Comparison of ENCODE assay signal across 1 cellular context in genomic region chr1:204102029-204102611, GRCh38.
TF ChIP-seq lines count a peak whose summit lies in the region.

No MANE protein-coding gene starts in this region.

TF ChIP-seq in HepG2, 621 proteins besides CTCF, POLR2A, EP300 and RAD21 (continued from another document and continues in another):
- TF ChIP-seq ZNF784 (CRISPR knock-in tag; IDR thresholded peaks at IDR 0.05; ENCODE audit: borderline replicate concordance) (no peak), RORA (CRISPR knock-in tag; IDR thresholded peaks at IDR 0.05) (no peak), KDM5A (IDR thresholded peaks at IDR 0.05; ENCODE audit: borderline replicate concordance, low read length) (no peak), KMT2B (CRISPR knock-in tag; IDR thresholded peaks at IDR 0.05) (no peak), SATB2 (CRISPR knock-in tag; IDR thresholded peaks at IDR 0.05) (0 out of 2 replicates have a peak, but pooled peaks have one; percentile 33), GTF2F1 (IDR thresholded peaks at IDR 0.05; ENCODE audit: low read length) (no peak), HMGXB4 (CRISPR knock-in tag; IDR thresholded peaks at IDR 0.05; ENCODE audit: borderline replicate concordance in 1 of 2, low read depth in 1 of 2) (0 out of 4 replicates have a peak, but pooled peaks of 1 of the 2 experiments have one; percentile 73), HMG20B (CRISPR knock-in tag; conservative IDR thresholded peaks at IDR 0.05) (0 out of 2 replicates have a peak, but pooled peaks have one; percentile 45), TSC22D2 (CRISPR knock-in tag; IDR thresholded peaks at IDR 0.05; ENCODE audit: borderline replicate concordance) (no peak), ZNF639 (CRISPR knock-in tag; conservative IDR thresholded peaks at IDR 0.05) (no peak), ZNF710 (CRISPR knock-in tag; IDR thresholded peaks at IDR 0.05; ENCODE audit: borderline replicate concordance) (peak; percentile 77; the same call in 1 of the 2 replicates), ZNF773 (CRISPR knock-in tag; IDR thresholded peaks at IDR 0.05; ENCODE audit: borderline replicate concordance) (no peak), FOSL1 (CRISPR knock-in tag; IDR thresholded peaks at IDR 0.05; ENCODE audit: borderline replicate concordance) (no peak), PAXIP1 (CRISPR knock-in tag; conservative IDR thresholded peaks at IDR 0.05) (peak; percentile 79), PAX8 (CRISPR knock-in tag; IDR thresholded peaks at IDR 0.05; ENCODE audit: borderline replicate concordance) (no peak), BRD4 (CRISPR knock-in tag; IDR thresholded peaks at IDR 0.05) (no peak), PAF1 (CRISPR knock-in tag; IDR thresholded peaks at IDR 0.05) (no peak), ZNF18 (CRISPR knock-in tag; IDR thresholded peaks at IDR 0.05; ENCODE audit: insufficient replicate concordance) (no peak), SMC3 (IDR thresholded peaks at IDR 0.05; ENCODE audit: low read length) (peak; percentile 35), ZNF136 (CRISPR knock-in tag; IDR thresholded peaks at IDR 0.05; ENCODE audit: low read depth) (no peak), MIXL1 (CRISPR knock-in tag; IDR thresholded peaks at IDR 0.05) (peak; percentile 50; the same call in 1 of the 2 replicates), TRIM22 (IDR thresholded peaks at IDR 0.05) (no peak), MTA1 (CRISPR knock-in tag; IDR thresholded peaks at IDR 0.05; ENCODE audit: borderline replicate concordance) (0 out of 2 replicates have a peak, but pooled peaks have one; percentile 35), PBX2 (CRISPR knock-in tag; IDR thresholded peaks at IDR 0.05) (no peak), ZNF660 (CRISPR knock-in tag; IDR thresholded peaks at IDR 0.05; ENCODE audit: borderline replicate concordance, low read depth) (no peak), SAFB2 (CRISPR knock-in tag; IDR thresholded peaks at IDR 0.05; ENCODE audit: borderline replicate concordance, low read depth) (no peak), ONECUT2 (CRISPR knock-in tag; IDR thresholded peaks at IDR 0.05) (no peak), KLF16 (CRISPR knock-in tag; IDR thresholded peaks at IDR 0.05) (peak in 1 of 2 experiments; percentile 33; a peak in 1 of 4 replicates), ZNF331 (CRISPR knock-in tag; IDR thresholded peaks at IDR 0.05) (peak; percentile 82), CCAR2 (optimal IDR thresholded peaks at IDR 0.05; ENCODE audit: low read depth, low read length) (no peak), CAMTA2 (CRISPR knock-in tag; IDR thresholded peaks at IDR 0.05; ENCODE audit: borderline replicate concordance) (no peak), KAT8 (CRISPR knock-in tag; IDR thresholded peaks at IDR 0.05) (peak; percentile 59), MXD4 (CRISPR knock-in tag; IDR thresholded peaks at IDR 0.05) (no peak), SOX13 (IDR thresholded peaks at IDR 0.05) (no peak), SOX13 (CRISPR knock-in tag; conservative IDR thresholded peaks at IDR 0.05 in 1 of 2, IDR thresholded peaks at IDR 0.05 in 1 of 2) (peak in 1 of 2 experiments; percentile 72; a peak in 2 of 4 replicates)
- TF ChIP-seq, protein P1, sequence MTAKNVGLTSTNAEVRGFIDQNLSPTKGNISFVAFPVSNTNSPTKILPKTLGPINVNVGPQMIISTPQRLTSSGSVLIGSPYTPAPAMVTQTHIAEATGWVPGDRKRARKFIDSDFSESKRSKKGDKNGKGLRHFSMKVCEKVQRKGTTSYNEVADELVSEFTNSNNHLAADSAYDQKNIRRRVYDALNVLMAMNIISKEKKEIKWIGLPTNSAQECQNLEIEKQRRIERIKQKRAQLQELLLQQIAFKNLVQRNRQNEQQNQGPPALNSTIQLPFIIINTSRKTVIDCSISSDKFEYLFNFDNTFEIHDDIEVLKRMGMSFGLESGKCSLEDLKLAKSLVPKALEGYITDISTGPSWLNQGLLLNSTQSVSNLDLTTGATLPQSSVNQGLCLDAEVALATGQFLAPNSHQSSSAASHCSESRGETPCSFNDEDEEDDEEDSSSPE (CRISPR knock-in tag; IDR thresholded peaks at IDR 0.05) = no peak
- TF ChIP-seq, protein P2, sequence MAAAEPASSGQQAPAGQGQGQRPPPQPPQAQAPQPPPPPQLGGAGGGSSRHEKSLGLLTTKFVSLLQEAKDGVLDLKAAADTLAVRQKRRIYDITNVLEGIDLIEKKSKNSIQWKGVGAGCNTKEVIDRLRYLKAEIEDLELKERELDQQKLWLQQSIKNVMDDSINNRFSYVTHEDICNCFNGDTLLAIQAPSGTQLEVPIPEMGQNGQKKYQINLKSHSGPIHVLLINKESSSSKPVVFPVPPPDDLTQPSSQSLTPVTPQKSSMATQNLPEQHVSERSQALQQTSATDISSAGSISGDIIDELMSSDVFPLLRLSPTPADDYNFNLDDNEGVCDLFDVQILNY (CRISPR knock-in tag; conservative IDR thresholded peaks at IDR 0.05) = no peak
- TF ChIP-seq, protein P3, sequence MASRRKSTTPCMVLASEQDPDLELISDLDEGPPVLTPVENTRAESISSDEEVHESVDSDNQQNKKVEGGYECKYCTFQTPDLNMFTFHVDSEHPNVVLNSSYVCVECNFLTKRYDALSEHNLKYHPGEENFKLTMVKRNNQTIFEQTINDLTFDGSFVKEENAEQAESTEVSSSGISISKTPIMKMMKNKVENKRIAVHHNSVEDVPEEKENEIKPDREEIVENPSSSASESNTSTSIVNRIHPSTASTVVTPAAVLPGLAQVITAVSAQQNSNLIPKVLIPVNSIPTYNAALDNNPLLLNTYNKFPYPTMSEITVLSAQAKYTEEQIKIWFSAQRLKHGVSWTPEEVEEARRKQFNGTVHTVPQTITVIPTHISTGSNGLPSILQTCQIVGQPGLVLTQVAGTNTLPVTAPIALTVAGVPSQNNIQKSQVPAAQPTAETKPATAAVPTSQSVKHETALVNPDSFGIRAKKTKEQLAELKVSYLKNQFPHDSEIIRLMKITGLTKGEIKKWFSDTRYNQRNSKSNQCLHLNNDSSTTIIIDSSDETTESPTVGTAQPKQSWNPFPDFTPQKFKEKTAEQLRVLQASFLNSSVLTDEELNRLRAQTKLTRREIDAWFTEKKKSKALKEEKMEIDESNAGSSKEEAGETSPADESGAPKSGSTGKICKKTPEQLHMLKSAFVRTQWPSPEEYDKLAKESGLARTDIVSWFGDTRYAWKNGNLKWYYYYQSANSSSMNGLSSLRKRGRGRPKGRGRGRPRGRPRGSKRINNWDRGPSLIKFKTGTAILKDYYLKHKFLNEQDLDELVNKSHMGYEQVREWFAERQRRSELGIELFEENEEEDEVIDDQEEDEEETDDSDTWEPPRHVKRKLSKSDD (CRISPR knock-in tag; IDR thresholded peaks at IDR 0.05; ENCODE audit: low read depth) = no peak
- TF ChIP-seq, protein P4, sequence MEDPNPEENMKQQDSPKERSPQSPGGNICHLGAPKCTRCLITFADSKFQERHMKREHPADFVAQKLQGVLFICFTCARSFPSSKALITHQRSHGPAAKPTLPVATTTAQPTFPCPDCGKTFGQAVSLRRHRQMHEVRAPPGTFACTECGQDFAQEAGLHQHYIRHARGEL (CRISPR knock-in tag; IDR thresholded peaks at IDR 0.05) = no peak
- TF ChIP-seq, protein P5, sequence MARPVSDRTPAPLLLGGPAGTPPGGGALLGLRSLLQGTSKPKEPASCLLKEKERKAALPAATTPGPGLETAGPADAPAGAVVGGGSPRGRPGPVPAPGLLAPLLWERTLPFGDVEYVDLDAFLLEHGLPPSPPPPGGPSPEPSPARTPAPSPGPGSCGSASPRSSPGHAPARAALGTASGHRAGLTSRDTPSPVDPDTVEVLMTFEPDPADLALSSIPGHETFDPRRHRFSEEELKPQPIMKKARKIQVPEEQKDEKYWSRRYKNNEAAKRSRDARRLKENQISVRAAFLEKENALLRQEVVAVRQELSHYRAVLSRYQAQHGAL (CRISPR knock-in tag; IDR thresholded peaks at IDR 0.05; ENCODE audit: not compliant biosample characterization) = no peak
